8 cellular contexts compared by ENCODE assay signal in genomic region chr7:99142727-99143521, GRCh38. TPM values are rescaled to one million over a fixed set of nuclear protein-coding genes. Genes with fewer than 3 reads are reported as not detected.
DNase-seq lines count a peak whose midpoint lies in the region; ATAC-seq and TF ChIP-seq lines count a peak whose summit lies in the region.

No MANE protein-coding gene starts in this region.

- peak overlapping the region; percentile 79 for H3K4me2 ChIP-seq in fibroblast of lung (ENCODE audit: extremely low read depth, insufficient read depth, low read length)

- POLR2A ChIA-PET in Panc1 (lab: Charles Lee), result interaction anchor here (0.6 to 0.7 kb wide), 2 partner anchors 125 to 209 kb away, joined by 3 read pairs; no protein-coding TSS in a partner anchor

- peak overlapping the region; percentile 45 for H3K9ac ChIP-seq in fibroblast of lung (ENCODE audit: insufficient read depth, low read length)

- TF ChIP-seq CTCF in Panc1 (IDR thresholded peaks at IDR 0.05), result no peak
- no peak for TF ChIP-seq CTCF in fibroblast of lung (conservative IDR thresholded peaks at IDR 0.05 in 1 of 2, IDR thresholded peaks at IDR 0.05 in 1 of 2; ENCODE audit: low read depth in 1 of 2, low read length in 2 of 2)

- peak overlapping the region; percentile 52 to 72 for H3K4me3 ChIP-seq in Panc1 (ENCODE audit: low read depth in 2 of 2, low read length in 2 of 2)
- peak overlapping the region; percentile 35 to 62 (median 52) for H3K4me3 ChIP-seq in fibroblast of lung (replicated peaks in 1 of 4; ENCODE audit: control extremely low read depth in 1 of 4, insufficient read depth in 1 of 4, low read depth in 3 of 4, low read length in 4 of 4)

- no TSS peak for BruUV-seq in Panc1 (replicated peaks; lab: Mats Ljungman, UMichigan)

- no peaks in the 10 kb centered on the region for H3K9me3 ChIP-seq in Panc1 (ENCODE audit: control insufficient read depth, insufficient read depth, low read depth, low read length)
- no peaks in the 10 kb centered on the region for H3K9me3 ChIP-seq in fibroblast of lung (ENCODE audit: control insufficient read depth, insufficient read depth, low read depth, low read length)

- H3K27me3 ChIP-seq in Panc1 (ENCODE audit: control insufficient read depth, insufficient read depth, low read length) (no peaks in the 10 kb centered on the region), fibroblast of lung (ENCODE audit: control insufficient read depth, insufficient read depth, low read length) (no peaks in the 10 kb centered on the region)

- H3K36me3 ChIP-seq in Panc1 (ENCODE audit: control insufficient read depth, insufficient read depth, low read length) (peaks cover 2% of the 10 kb centered on the region; the same call in 1 of the 2 replicates), fibroblast of lung (ENCODE audit: control insufficient read depth, insufficient read depth, low read length) (no peaks in the 10 kb centered on the region)

- TF ChIP-seq EP300 in Ishikawa (IDR thresholded peaks at IDR 0.05; ENCODE audit: borderline replicate concordance), result no peak

- no peak for TF ChIP-seq RAD21 in Ishikawa (IDR thresholded peaks at IDR 0.05; ENCODE audit: low read depth)

- DNase-seq in GM03348 (ENCODE audit: low spot score), result peak; percentile 95
- peak; percentile 93 for DNase-seq in Panc1 (ENCODE audit: low read depth, low spot score)
- DNase-seq in activated T-helper 1 cell treated with Interleukin-2 at 50 U/mL for 16 hours (ENCODE audit: low read depth), result peak; percentile 76
- peak; percentile 89 to 90 for DNase-seq in fibroblast of lung (ENCODE audit: low read depth in 2 of 2)
- peak; percentile 87 for DNase-seq in myocyte (ENCODE audit: low read depth)
- peak; percentile 62 to 75 for DNase-seq in stimulated activated CD8-positive, alpha-beta memory T cell treated with anti-CD3 and anti-CD28 coated beads, Interleukin-7, amount 100 ng/mL, for 1 hour (ENCODE audit: low read depth in 2 of 2)

- in situ Hi-C loops in Panc1 (cut with HindIII; ENCODE audit: low pct_unique_long_range_greater_than_20kb, low sequenced_read_pairs), result no loop called here

- H3K79me2 ChIP-seq in fibroblast of lung (ENCODE audit: control insufficient read depth, insufficient read depth, low read length), result peaks cover 42% of the 10 kb centered on the region

- no peak overlapping the region for H2AFZ ChIP-seq in fibroblast of lung (ENCODE audit: low read length)

- CTCF ChIA-PET in Panc1 (lab: Charles Lee), result interaction anchor here (0.5 kb wide), 1 partner anchor 136 kb away, joined by 4 read pairs; no protein-coding TSS in a partner anchor

- H3K27ac ChIP-seq in Panc1 (ENCODE audit: low read length), result peak overlapping the region; percentile 62
- peak overlapping the region; percentile 64 for H3K27ac ChIP-seq in fibroblast of lung (ENCODE audit: insufficient read depth, low read length)

- no peaks in the 10 kb centered on the region for H4K20me1 ChIP-seq in fibroblast of lung (ENCODE audit: control insufficient read depth, extremely low read depth, insufficient read depth, low read length)

- H3K4me1 ChIP-seq in Panc1 (ENCODE audit: control insufficient read depth, insufficient read depth, low read length) (peaks cover 35% of the 10 kb centered on the region), fibroblast of lung (ENCODE audit: control insufficient read depth, extremely low read depth, insufficient read depth, low read length) (peaks cover 5% of the 10 kb centered on the region)

- intact Hi-C loops in Panc1 (cut with micrococcal nuclease; ENCODE audit: unreplicated experiment), result no loop called here

- ATAC-seq in Panc1 (peak; percentile 82), HG03378 (IDR thresholded peaks at IDR 0.05; ENCODE audit: unreplicated experiment) (no peak)

TF ChIP-seq in Ishikawa, 13 proteins besides CTCF, POLR2A, EP300 and RAD21:
- peak; percentile 16; the same call in 1 of the 2 replicates for TF ChIP-seq EGR1 (IDR thresholded peaks at IDR 0.05)
- TF ChIP-seq FOXM1 (IDR thresholded peaks at IDR 0.05; ENCODE audit: borderline replicate concordance, low read depth), result no peak

RNA-seq across cellular contexts. Expression of gene SMURF1, which starts 1.0 kb away (rescaled TPM):
- total RNA-seq in Panc1 (2021; ENCODE audit: unreplicated experiment) (47.0 TPM), fibroblast of lung (13.1 and 18.7 TPM in 2 replicates), myocyte (11.4 and 13.6 TPM in 2 replicates)
- 23.3 TPM for polyA plus RNA-seq in Panc1 (2012; ENCODE audit: insufficient read length)
- 15.9 and 17.2 TPM in 2 replicates for polyA plus RNA-seq in fibroblast of lung
- polyA plus RNA-seq in fibroblast of lung (2012), result 12.2 and 15.4 TPM in 2 replicates
- 15.4 and 17.3 TPM in 2 replicates for polyA minus RNA-seq in fibroblast of lung (ENCODE audit: low replicate concordance)
- 14.7 TPM for polyA plus RNA-seq in myocyte (2012)
